8 cellular contexts compared by ENCODE assay signal in the genomic region with DNA sequence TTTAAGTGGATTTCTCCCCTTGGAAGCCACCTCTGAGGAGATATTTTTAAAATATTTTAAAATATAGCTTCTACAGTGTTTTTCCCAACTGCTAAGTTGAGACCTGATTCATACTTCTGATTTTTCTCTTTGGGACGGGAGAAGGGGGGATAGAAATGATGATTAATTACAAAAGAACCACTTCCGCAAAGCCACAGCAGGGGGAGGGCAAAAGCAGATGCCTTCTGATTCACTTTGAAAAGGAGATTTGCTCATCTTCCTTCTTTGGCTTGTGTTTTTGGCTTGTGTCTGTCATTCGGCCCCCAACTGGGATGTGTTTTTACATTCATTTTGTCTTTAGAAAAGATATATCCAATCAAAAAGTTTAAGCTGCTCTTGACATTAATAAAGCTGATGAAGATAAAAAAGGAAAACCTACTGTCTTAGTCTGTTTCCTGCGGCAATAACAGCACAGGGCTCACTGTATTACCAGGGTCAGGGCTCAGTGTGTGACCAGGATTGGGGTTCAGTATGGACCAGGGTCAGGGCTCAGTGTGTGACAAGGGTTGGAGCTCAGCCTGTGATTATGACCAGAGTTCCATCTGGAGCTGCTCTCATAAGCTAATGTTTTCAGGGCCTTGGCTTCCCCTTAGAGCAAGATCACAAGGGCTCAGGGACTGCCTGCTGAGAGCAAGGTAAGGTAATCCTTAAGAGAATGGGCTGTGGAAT.
DNase-seq lines count a peak whose midpoint lies in the region; ATAC-seq and TF ChIP-seq lines count a peak whose summit lies in the region.

No MANE protein-coding gene starts in this region.

- intact Hi-C loops in thyroid gland (cut with DNase I) = no loop called here

- no peaks in the 10 kb centered on the region for H3K27me3 ChIP-seq in thyroid gland

- DNase-seq in RWPE1 (ENCODE audit: low spot score) (peak; percentile 51), kidney tubule cell (ENCODE audit: low spot score) (peak; percentile 74), thyroid gland (no peak), D341Med (ENCODE audit: low spot score) (no peak)
- no peak for DNase-seq in activated naive CD4-positive, alpha-beta T cell treated with anti-CD3 and anti-CD28 coated beads, Interleukin-2, amount 50 U/mL, for 16 hours
- DNase-seq in activated CD4-positive, CD25-positive, alpha-beta regulatory T cell (lab: John Stamatoyannopoulos, UW) = no peak

- H3K4me1 ChIP-seq in thyroid gland = no peaks in the 10 kb centered on the region

- H3K27ac ChIP-seq in RWPE1 (no peak overlapping the region), thyroid gland (no peak overlapping the region)

- no peaks in the 10 kb centered on the region for H3K9me3 ChIP-seq in thyroid gland

- no peak for TF ChIP-seq POLR2A in thyroid gland (IDR thresholded peaks at IDR 0.05)

- WGBS in thyroid gland, 2 donors = 57 to 64% methylated on average over 4 of the region's 4 CpGs

- H3K36me3 ChIP-seq in thyroid gland = no peaks in the 10 kb centered on the region

- CTCF ChIA-PET in RWPE1 (lab: Yijun Ruan, JAX) = interaction anchor here (0.6 kb wide), 1 partner anchor 341 kb away, joined by 3 read pairs; no protein-coding TSS in a partner anchor

- ATAC-seq in GM18867 (IDR thresholded peaks at IDR 0.05; ENCODE audit: unreplicated experiment) = peak; percentile 75
- ATAC-seq in HG02759 (IDR thresholded peaks at IDR 0.05; ENCODE audit: unreplicated experiment) = peak; percentile 77

- TF ChIP-seq CTCF in RWPE1 (conservative IDR thresholded peaks at IDR 0.05; ENCODE audit: low read depth) = no peak
- TF ChIP-seq CTCF in thyroid gland (IDR thresholded peaks at IDR 0.05) = no peak

- H3K4me3 ChIP-seq in thyroid gland (replicated peaks in 1 of 3) = no peak overlapping the region

- POLR2A ChIA-PET in RWPE1 (lab: Yijun Ruan, JAX; ENCODE audit: low non-redundant PET) = no interaction called here

Comparison
In these comparisons a context has a peak if more than half of its experiments do, and no peak if none do; other contexts are left out.
1. DNase-seq: peak in RWPE1 (single experiment) and kidney tubule cell (single experiment); none in thyroid gland (0 of 2), D341Med (single experiment), activated naive CD4-positive, alpha-beta T cell treated with anti-CD3 and anti-CD28 coated beads, Interleukin-2, amount 50 U/mL, for 16 hours (single experiment) and activated CD4-positive, CD25-positive, alpha-beta regulatory T cell (0 of 4).